In the genomic region with DNA sequence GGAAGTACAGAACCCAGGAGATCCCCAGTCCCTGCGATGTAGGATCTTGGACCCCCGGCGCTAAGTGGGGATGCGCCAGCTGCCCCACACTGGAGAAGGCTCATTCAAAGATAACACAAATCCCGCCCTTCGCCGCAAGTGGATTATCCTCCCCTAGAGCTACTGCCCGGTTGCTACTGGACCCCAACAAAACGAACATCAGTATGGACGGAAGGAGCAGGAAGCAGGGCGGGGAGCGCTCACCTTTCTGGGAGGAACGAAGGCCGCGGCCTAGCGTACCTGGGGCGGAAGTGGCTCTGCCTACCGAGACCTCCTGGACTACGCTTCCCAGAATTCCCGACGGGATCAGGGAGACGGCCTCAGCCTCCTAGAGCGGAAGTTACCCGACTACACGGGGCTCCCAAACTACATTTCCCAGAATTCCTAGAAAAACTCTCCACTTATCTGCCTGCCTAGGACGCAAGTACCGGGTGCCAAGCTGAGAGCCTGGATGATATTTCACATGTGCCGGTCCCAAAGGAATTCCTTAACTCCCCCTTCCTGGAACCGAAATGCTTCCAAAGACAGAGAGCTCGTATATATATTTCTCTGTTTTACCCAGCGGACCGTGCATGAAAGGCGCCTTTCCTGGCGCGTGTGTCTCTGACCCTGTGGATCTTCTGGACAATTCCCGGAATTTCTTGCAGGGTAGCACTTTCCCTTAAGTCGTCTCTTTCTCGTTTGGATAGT, we compare ENCODE assay signal across 9 cellular contexts. TPM values are rescaled to one million over a fixed set of nuclear protein-coding genes. Genes with fewer than 3 reads are reported as not detected.
DNase-seq lines count a peak whose midpoint lies in the region; ATAC-seq lines count a peak whose summit lies in the region.
"Had no signal": no experiment of that assay in that cellular context is flagged by ENCODE, and none has a peak within 500 bp of the region (broad histone marks: within the 10 kb centered on the region; RNA-seq: fewer than 3 reads in every experiment).

A gene (minus strand): TSS at position 298 of the 729 bp plus-strand sequence. CDS start 16,141 bp downstream, outside the sequence.

- H3K4me1 Mint-ChIP-seq in T-cell: peaks cover 5 to 8% (median 5%) of the 10 kb centered on the region in 3 donors
- H3K4me1 Mint-ChIP-seq in stimulated activated naive CD8-positive, alpha-beta T cell treated with anti-CD3 and anti-CD28 coated beads, Interleukin-15, Interleukin-2, amounts not matched to agents 100 ng/mL and 50 ng/mL, for 24 hours (ENCODE audit: low read depth): peaks cover 11% of the 10 kb centered on the region

- POLR2A ChIA-PET in T-cell (lab: Charles Lee): no interaction called here

- peaks cover 5 to 9% of the 10 kb centered on the region in 2 donors for H3K27me3 Mint-ChIP-seq in T-cell
- peaks cover 8% of the 10 kb centered on the region for H3K27me3 Mint-ChIP-seq in stimulated activated naive CD8-positive, alpha-beta T cell treated with anti-CD3 and anti-CD28 coated beads, Interleukin-15, Interleukin-2, amounts not matched to agents 100 ng/mL and 50 ng/mL, for 24 hours

- no peak within 1 kb of the TSS for H3K27ac Mint-ChIP-seq in T-cell
- H3K27ac Mint-ChIP-seq in stimulated activated naive CD8-positive, alpha-beta T cell treated with anti-CD3 and anti-CD28 coated beads, Interleukin-15, Interleukin-2, amounts not matched to agents 100 ng/mL and 50 ng/mL, for 24 hours: no peak within 1 kb of the TSS

- peak; percentile 94 for DNase-seq in DMS153 treated with DMSO at 0.1 percent for 48 hours (lab: John Stamatoyannopoulos, UW; ENCODE audit: unreplicated experiment)
- DNase-seq in NCI-H1105 (lab: John Stamatoyannopoulos, UW): peak; percentile 93
- DNase-seq in T-cell: peak in 5 of 34 experiments; percentile 0 to 4 (median 2)
- peak; percentile 88 for DNase-seq in epithelial cell of prostate (ENCODE audit: low read depth, low spot score)
- DNase-seq in lung microvascular endothelial cell (ENCODE audit: low read depth in 2 of 2): peak; percentile 90 to 91

- H3K9me3 Mint-ChIP-seq in T-cell: peaks cover 11 to 58% (median 55%) of the 10 kb centered on the region in 3 donors
- H3K9me3 Mint-ChIP-seq in stimulated activated naive CD8-positive, alpha-beta T cell treated with anti-CD3 and anti-CD28 coated beads, Interleukin-15, Interleukin-2, amounts not matched to agents 100 ng/mL and 50 ng/mL, for 24 hours: peaks cover 48% of the 10 kb centered on the region

- ATAC-seq in T-cell (replicated peaks in 1 of 4): peak in 1 of 4 experiments; percentile 48
- no peak for ATAC-seq in HG03159 (IDR thresholded peaks at IDR 0.05; ENCODE audit: unreplicated experiment)
- ATAC-seq in GM18502 (IDR thresholded peaks at IDR 0.05; ENCODE audit: poor library complexity, unreplicated experiment): no peak

- no peak within 1 kb of the TSS for H3K27ac ChIP-seq in epithelial cell of prostate

- H3K36me3 Mint-ChIP-seq in T-cell: no peaks in the 10 kb centered on the region
- H3K36me3 Mint-ChIP-seq in stimulated activated naive CD8-positive, alpha-beta T cell treated with anti-CD3 and anti-CD28 coated beads, Interleukin-15, Interleukin-2, amounts not matched to agents 100 ng/mL and 50 ng/mL, for 24 hours (ENCODE audit: low read depth): peaks cover 14% of the 10 kb centered on the region

- H3K4me3 Mint-ChIP-seq in T-cell: peak within 1 kb of the TSS; percentile 45 to 65 (median 47)
- peak within 1 kb of the TSS; percentile 70 for H3K4me3 Mint-ChIP-seq in stimulated activated naive CD8-positive, alpha-beta T cell treated with anti-CD3 and anti-CD28 coated beads, Interleukin-15, Interleukin-2, amounts not matched to agents 100 ng/mL and 50 ng/mL, for 24 hours

- CTCF ChIA-PET in T-cell (lab: Charles Lee): no interaction called here

RNA-seq across cellular contexts. Expression of the gene that starts here (rescaled TPM):
- total RNA-seq in T-cell: under 1 TPM in 3 of 5 donors, not detected in 2; 0.12 to 0.51 (median 0.33) TPM
- 5.0 and 6.0 TPM in 2 replicates for total RNA-seq in lung microvascular endothelial cell
- total RNA-seq: T-helper 2 cell treated with Interferon-gamma antibody and Interleukin-4, amounts not matched to agents 100 ng/mL and 5 ng/mL, for 36 hours had no signal
